ENCODE assay signal across 11 cellular contexts in genomic region chr10:132520147-132520811, GRCh38. TPM values are rescaled to one million over a fixed set of nuclear protein-coding genes. Genes with fewer than 3 reads are reported as not detected.
A peak's percentile ranks its signal among the peaks of the same experiment; 100 is the strongest.
DNase-seq lines count a peak whose midpoint lies in the region; ATAC-seq, FAIRE-seq and TF ChIP-seq lines count a peak whose summit lies in the region.
"Had no signal": no experiment of that assay in that cellular context is flagged by ENCODE, and none has a peak within 500 bp of the region (broad histone marks: within the 10 kb centered on the region; RNA-seq: fewer than 3 reads in every experiment).

No MANE protein-coding gene starts in this region.

- H3K36me3 Mint-ChIP-seq in astrocyte (ENCODE audit: low read depth, unreplicated experiment): peaks cover 2% of the 10 kb centered on the region
- H3K36me3 Mint-ChIP-seq in T-helper 2 cell treated with Interferon-gamma antibody and Interleukin-4, amounts not matched to agents 5 μg/mL and 100 μg/mL, for 36 hours (ENCODE audit: low read depth): no peaks in the 10 kb centered on the region
- H3K36me3 Mint-ChIP-seq: T-cell had no signal

- H3K27me3 ChIP-seq in astrocyte (ENCODE audit: insufficient read depth, low read length) (no peaks in the 10 kb centered on the region), left ventricle myocardium inferior (ENCODE audit: low read depth) (no peaks in the 10 kb centered on the region), rectal smooth muscle tissue (ENCODE audit: control insufficient read depth, insufficient read depth, low read length) (no peaks in the 10 kb centered on the region)

- H3K9me3 Mint-ChIP-seq in astrocyte (ENCODE audit: unreplicated experiment): peaks cover 2% of the 10 kb centered on the region
- H3K9me3 Mint-ChIP-seq in T-helper 2 cell treated with Interferon-gamma antibody and Interleukin-4, amounts not matched to agents 5 μg/mL and 100 μg/mL, for 36 hours: no peaks in the 10 kb centered on the region
- H3K9me3 Mint-ChIP-seq: T-cell had no signal

- TF ChIP-seq CTCF in C4-2B (conservative IDR thresholded peaks at IDR 0.05) (no peak), astrocyte (IDR thresholded peaks at IDR 0.05; ENCODE audit: insufficient read depth, low read depth, low read length) (no peak), left ventricle myocardium inferior (IDR thresholded peaks at IDR 0.05; ENCODE audit: borderline replicate concordance) (no peak)

- H3K79me2 ChIP-seq in astrocyte (ENCODE audit: insufficient read depth, low read length): no peaks in the 10 kb centered on the region

- H3K27ac Mint-ChIP-seq in astrocyte (ENCODE audit: unreplicated experiment): no peak overlapping the region
- H3K27ac Mint-ChIP-seq in T-helper 2 cell treated with Interferon-gamma antibody and Interleukin-4, amounts not matched to agents 5 μg/mL and 100 μg/mL, for 36 hours: no peak overlapping the region
- H3K27ac Mint-ChIP-seq: T-cell had no signal

- no peak for ATAC-seq in GM21723 (IDR thresholded peaks at IDR 0.05; ENCODE audit: unreplicated experiment)
- ATAC-seq: HCT116, T-cell had no signal

- peak overlapping the region; percentile 0 for H3K9ac ChIP-seq in astrocyte (ENCODE audit: low read length)
- no peak overlapping the region for H3K9ac ChIP-seq in rectal smooth muscle tissue (ENCODE audit: low read length)

- H2AFZ ChIP-seq in astrocyte (ENCODE audit: low read depth, low read length): peak overlapping the region; percentile 8

- peak; percentile 73 for DNase-seq in astrocyte (ENCODE audit: low read depth)
- DNase-seq in left ventricle myocardium inferior: peak; percentile 36
- DNase-seq in NCI-H526 (lab: John Stamatoyannopoulos, UW): no peak
- DNase-seq in T-helper 2 cell treated with Interferon-gamma antibody and Interleukin-4, amounts not matched to agents 5 μg/mL and 100 μg/mL, for 36 hours (ENCODE audit: low spot score): no peak
- no peak for DNase-seq in GOT3 (lab: John Stamatoyannopoulos, UW)

- H3K4me1 Mint-ChIP-seq in astrocyte (ENCODE audit: low read depth, unreplicated experiment): peaks cover 20% of the 10 kb centered on the region
- H3K4me1 Mint-ChIP-seq in T-helper 2 cell treated with Interferon-gamma antibody and Interleukin-4, amounts not matched to agents 5 μg/mL and 100 μg/mL, for 36 hours (ENCODE audit: low read depth): no peaks in the 10 kb centered on the region
- H3K4me1 Mint-ChIP-seq: T-cell had no signal

- peaks cover 45% of the 10 kb centered on the region for H3K27me3 Mint-ChIP-seq in astrocyte (ENCODE audit: low read depth, unreplicated experiment)
- no peaks in the 10 kb centered on the region for H3K27me3 Mint-ChIP-seq in T-helper 2 cell treated with Interferon-gamma antibody and Interleukin-4, amounts not matched to agents 5 μg/mL and 100 μg/mL, for 36 hours (ENCODE audit: low read depth)

- H3K9me3 ChIP-seq in astrocyte (ENCODE audit: insufficient read depth, low read depth, low read length) (no peaks in the 10 kb centered on the region), left ventricle myocardium inferior (replicated peaks) (no peaks in the 10 kb centered on the region)

- FAIRE-seq in astrocyte (lab: Jason Lieb, UNC): no peak

- H3K4me3 Mint-ChIP-seq in astrocyte (ENCODE audit: unreplicated experiment): no peak overlapping the region
- no peak overlapping the region for H3K4me3 Mint-ChIP-seq in T-helper 2 cell treated with Interferon-gamma antibody and Interleukin-4, amounts not matched to agents 5 μg/mL and 100 μg/mL, for 36 hours
- H3K4me3 Mint-ChIP-seq: T-cell had no signal

- H3K4me1 ChIP-seq in astrocyte (ENCODE audit: insufficient read depth, low read length): peaks cover 50% of the 10 kb centered on the region
- peaks cover 60% of the 10 kb centered on the region for H3K4me1 ChIP-seq in left ventricle myocardium inferior
- peaks cover 46% of the 10 kb centered on the region for H3K4me1 ChIP-seq in rectal smooth muscle tissue (ENCODE audit: control insufficient read depth, insufficient read depth, low read length)

- H3K27ac ChIP-seq in C4-2B (peak overlapping the region; percentile 96), astrocyte (ENCODE audit: low read depth, low read length) (no peak overlapping the region), left ventricle myocardium inferior (replicated peaks) (peak overlapping the region; percentile 97), rectal smooth muscle tissue (ENCODE audit: low read depth, low read length) (peak overlapping the region; percentile 81)
- H3K27ac ChIP-seq: HL-60 had no signal

- intact Hi-C loops in left ventricle myocardium inferior (cut with micrococcal nuclease): no loop called here

- no peaks in the 10 kb centered on the region for H4K20me1 ChIP-seq in astrocyte (ENCODE audit: insufficient read depth, low read length)

- H3K4me3 ChIP-seq in astrocyte (ENCODE audit: insufficient read depth, low read depth, low read length) (no peak overlapping the region), left ventricle myocardium inferior (peak overlapping the region; percentile 1), rectal smooth muscle tissue (ENCODE audit: low read length) (no peak overlapping the region)

- peak overlapping the region; percentile 8 for H3K4me2 ChIP-seq in astrocyte (ENCODE audit: low read length)

- H3K36me3 ChIP-seq in astrocyte (ENCODE audit: insufficient read depth, low read length) (no peaks in the 10 kb centered on the region), left ventricle myocardium inferior (no peaks in the 10 kb centered on the region), rectal smooth muscle tissue (ENCODE audit: control insufficient read depth, insufficient read depth, low read length) (no peaks in the 10 kb centered on the region)

RNA-seq across cellular contexts. Expression of gene INPP5A, which starts 17.3 kb away (rescaled TPM):
- total RNA-seq in astrocyte: 29.2 and 39.1 TPM in 2 replicates
- 105 TPM for total RNA-seq in left ventricle myocardium inferior

Comparison
In these comparisons a context has a peak if more than half of its experiments do, and no peak if none do; other contexts are left out.
1. DNase-seq: peak in astrocyte (single experiment) and left ventricle myocardium inferior (single experiment); none in NCI-H526 (0 of 2), T-helper 2 cell treated with Interferon-gamma antibody and Interleukin-4, amounts not matched to agents 5 μg/mL and 100 μg/mL, for 36 hours (single experiment) and GOT3 (single experiment).